Comparison of ENCODE assay signal across 9 cellular contexts in genomic region chr5:181207960-181208253, GRCh38. TPM values are rescaled to one million over a fixed set of nuclear protein-coding genes. Genes with fewer than 3 reads are reported as not detected.
DNase-seq lines count a peak whose midpoint lies in the region; ATAC-seq and TF ChIP-seq lines count a peak whose summit lies in the region.
"Had no signal": no experiment of that assay in that cellular context is flagged by ENCODE, and none has a peak within 500 bp of the region (broad histone marks: within the 10 kb centered on the region; RNA-seq: fewer than 3 reads in every experiment).

No MANE protein-coding gene starts in this region.

- ATAC-seq in PC-3: no peak
- no peak for ATAC-seq in sciatic nerve
- no peak for ATAC-seq in HG03139 (IDR thresholded peaks at IDR 0.05; ENCODE audit: unreplicated experiment)

- H3K27me3 Mint-ChIP-seq in activated CD4-positive, alpha-beta T cell treated with anti-CD3 and anti-CD28 coated beads, Interleukin-2, amount 10 ng/mL, durations not matched to agents 24 days and 14 days: peaks cover 27% of the 10 kb centered on the region

- H3K9me2 ChIP-seq in PC-3 (replicated peaks; ENCODE audit: low read length): no peaks in the 10 kb centered on the region

- H3K4me3 Mint-ChIP-seq in activated CD4-positive, alpha-beta T cell treated with anti-CD3 and anti-CD28 coated beads, Interleukin-2, amount 10 ng/mL, durations not matched to agents 24 days and 14 days: peak overlapping the region; percentile 91

- H3K27me3 ChIP-seq in PC-3 (ENCODE audit: low read length): no peaks in the 10 kb centered on the region
- peaks cover 12% of the 10 kb centered on the region for H3K27me3 ChIP-seq in smooth muscle cell (ENCODE audit: low read depth)

- TF ChIP-seq CTCF in PC-3 (conservative IDR thresholded peaks at IDR 0.05; ENCODE audit: low read depth, low read length): no peak
- TF ChIP-seq CTCF in epithelial cell of esophagus (IDR thresholded peaks at IDR 0.05; ENCODE audit: insufficient read depth, low read depth, low read length, missing control alignments): no peak
- TF ChIP-seq CTCF in smooth muscle cell (IDR thresholded peaks at IDR 0.05; ENCODE audit: borderline replicate concordance, insufficient read depth, poor library complexity, severe bottlenecking): no peak
- TF ChIP-seq CTCF in GM10266 (IDR thresholded peaks at IDR 0.05; ENCODE audit: control insufficient read depth, insufficient read depth, low read depth, missing control alignments): no peak

- peaks cover 8% of the 10 kb centered on the region for H3K9me3 Mint-ChIP-seq in activated CD4-positive, alpha-beta T cell treated with anti-CD3 and anti-CD28 coated beads, Interleukin-2, amount 10 ng/mL, durations not matched to agents 24 days and 14 days

- H3K79me2 ChIP-seq in PC-3 (ENCODE audit: low read length): peaks cover 5% of the 10 kb centered on the region; the same call in 1 of the 2 replicates
- H3K79me2 ChIP-seq in smooth muscle cell (ENCODE audit: low read depth): no peaks in the 10 kb centered on the region

- no peak for DNase-seq in activated CD4-positive, alpha-beta T cell treated with anti-CD3 and anti-CD28 coated beads, Interleukin-2, amount 10 ng/mL, durations not matched to agents 24 days and 14 days
- DNase-seq in activated CD4-positive, alpha-beta T cell treated with anti-CD3 and anti-CD28 coated beads for 1 hour: no peak
- no peak for DNase-seq in PC-3
- no peak for DNase-seq in epithelial cell of esophagus (ENCODE audit: low read depth)
- DNase-seq in smooth muscle cell (lab: John Stamatoyannopoulos, UW; ENCODE audit: unreplicated experiment): no peak
- no peak for DNase-seq in GM10266 (ENCODE audit: extremely low spot score)
- DNase-seq in sciatic nerve (ENCODE audit: low spot score): no peak
- DNase-seq: NK-92 treated with Interleukin-12 subunit alpha and Interleukin-12 subunit beta, amount 100 ng/mL, for 24 hours had no signal

- H3K9ac ChIP-seq in PC-3 (ENCODE audit: low read length) (no peak overlapping the region), smooth muscle cell (ENCODE audit: low read depth) (no peak overlapping the region)

- H3F3A ChIP-seq in PC-3 (ENCODE audit: low read length, unreplicated experiment) (no peaks in the 10 kb centered on the region), smooth muscle cell (ENCODE audit: low read depth) (peaks cover 13% of the 10 kb centered on the region)

- H3K27ac ChIP-seq in PC-3 (ENCODE audit: low read length): no peak overlapping the region
- no peak overlapping the region for H3K27ac ChIP-seq in smooth muscle cell (ENCODE audit: low read depth)

- H3K9me3 ChIP-seq in PC-3 (ENCODE audit: low read length) (no peaks in the 10 kb centered on the region), smooth muscle cell (replicated peaks; ENCODE audit: low read depth) (no peaks in the 10 kb centered on the region)

- POLR2A ChIA-PET in PC-3 (lab: Charles Lee; ENCODE audit: unreplicated experiment): interaction anchor here (0.6 to 1.4 kb wide), 4 partner anchors 15 to 232 kb away, joined by 5 to 9 read pairs (median 6); no protein-coding TSS in a partner anchor

- CTCF ChIA-PET in PC-3 (lab: Charles Lee): interaction anchor here (1.0 to 1.2 kb wide), 2 partner anchors 20 to 35 kb away, joined by 3 to 7 read pairs; no protein-coding TSS in a partner anchor

- no peak overlapping the region for H2AFZ ChIP-seq in PC-3 (ENCODE audit: low read length)
- H2AFZ ChIP-seq in smooth muscle cell (ENCODE audit: low read depth): no peak overlapping the region

- BruUV-seq in PC-3 (replicated peaks; lab: Mats Ljungman, UMichigan): no TSS peak

- H3K4me1 ChIP-seq in PC-3 (ENCODE audit: insufficient read depth, low read length) (peaks cover 18% of the 10 kb centered on the region), smooth muscle cell (ENCODE audit: low read depth) (no peaks in the 10 kb centered on the region)

- H3K4me2 ChIP-seq in PC-3 (ENCODE audit: low read length): peak overlapping the region; percentile 85; the same call in 1 of the 2 replicates
- H3K4me2 ChIP-seq in smooth muscle cell: peak overlapping the region; percentile 80

- H3K36me3 Mint-ChIP-seq in activated CD4-positive, alpha-beta T cell treated with anti-CD3 and anti-CD28 coated beads, Interleukin-2, amount 10 ng/mL, durations not matched to agents 24 days and 14 days (ENCODE audit: low read depth): peaks cover 11% of the 10 kb centered on the region

- peak overlapping the region; percentile 91 for H3K27ac Mint-ChIP-seq in activated CD4-positive, alpha-beta T cell treated with anti-CD3 and anti-CD28 coated beads, Interleukin-2, amount 10 ng/mL, durations not matched to agents 24 days and 14 days

- H4K20me1 ChIP-seq in PC-3 (ENCODE audit: low read length) (no peaks in the 10 kb centered on the region), smooth muscle cell (ENCODE audit: low read depth) (no peaks in the 10 kb centered on the region)

- H3K4me3 ChIP-seq in PC-3 (ENCODE audit: low read length) (peak overlapping the region; percentile 85; the same call in 1 of the 2 replicates), epithelial cell of esophagus (ENCODE audit: low read length) (peak overlapping the region; percentile 73), smooth muscle cell (peak overlapping the region; percentile 55)

- intact Hi-C loops in activated CD4-positive, alpha-beta T cell treated with anti-CD3 and anti-CD28 coated beads, Interleukin-2, amount 10 ng/mL, durations not matched to agents 24 days and 14 days (cut with micrococcal nuclease): loop anchor here (1.0 kb wide), 5 partner anchors 10 to 53 kb away; partner anchors contain the start of gene TRIM52
- intact Hi-C loops in PC-3 (cut with micrococcal nuclease) (loop anchor here (1.0 kb wide), 3 partner anchors 10 to 20 kb away; partner anchors contain the start of gene TRIM41), sciatic nerve (cut with DNase I) (no loop called here)

- peaks cover 33% of the 10 kb centered on the region for H3K4me1 Mint-ChIP-seq in activated CD4-positive, alpha-beta T cell treated with anti-CD3 and anti-CD28 coated beads, Interleukin-2, amount 10 ng/mL, durations not matched to agents 24 days and 14 days

- 43% methylated on average over 3 of the region's 3 CpGs for WGBS in smooth muscle cell (ENCODE audit: low lambda C conversion rate)

- H3K36me3 ChIP-seq in PC-3 (ENCODE audit: low read depth, low read length): no peaks in the 10 kb centered on the region
- H3K36me3 ChIP-seq in smooth muscle cell (ENCODE audit: low read depth): no peaks in the 10 kb centered on the region

RNA-seq across cellular contexts. Expression of gene TRIM7, which starts 2.9 kb away (rescaled TPM):
- 2.7 TPM in 2 replicates for total RNA-seq in activated CD4-positive, alpha-beta T cell treated with anti-CD3 and anti-CD28 coated beads, Interleukin-2, amount 10 ng/mL, durations not matched to agents 24 days and 14 days
- total RNA-seq in PC-3 (2014; rRNA removed) (28.1 and 44.1 TPM in 2 replicates), smooth muscle cell (3.4 TPM in 1 of 2 replicates, not detected in the other), sciatic nerve (3.2 TPM)
- polyA plus RNA-seq in smooth muscle cell: 0.45 TPM in 1 of 2 replicates, not detected in the other

RNA-seq across cellular contexts. Expression of gene TRIM41, which starts 15.2 kb away (rescaled TPM):
- 31.6 and 35.2 TPM in 2 replicates for total RNA-seq in activated CD4-positive, alpha-beta T cell treated with anti-CD3 and anti-CD28 coated beads, Interleukin-2, amount 10 ng/mL, durations not matched to agents 24 days and 14 days
- total RNA-seq in PC-3 (2014; rRNA removed): 18.7 and 26.8 TPM in 2 replicates
- 6.3 and 7.5 TPM in 2 replicates for total RNA-seq in smooth muscle cell
- 2.4 and 2.6 TPM in 2 replicates for polyA plus RNA-seq in smooth muscle cell
- total RNA-seq in sciatic nerve: 24.6 TPM

RNA-seq across cellular contexts. Expression of gene RACK1, which starts 35.8 kb away (rescaled TPM):
- 2,172 and 2,196 TPM in 2 replicates for total RNA-seq in activated CD4-positive, alpha-beta T cell treated with anti-CD3 and anti-CD28 coated beads, Interleukin-2, amount 10 ng/mL, durations not matched to agents 24 days and 14 days
- total RNA-seq in PC-3 (2014; rRNA removed) (2,587 and 3,047 TPM in 2 replicates), smooth muscle cell (2,098 and 2,144 TPM in 2 replicates), sciatic nerve (1,122 TPM)
- polyA plus RNA-seq in smooth muscle cell: 617 and 686 TPM in 2 replicates

RNA-seq across cellular contexts. Expression of gene TRIM52, which starts 53.0 kb away (rescaled TPM):
- total RNA-seq in activated CD4-positive, alpha-beta T cell treated with anti-CD3 and anti-CD28 coated beads, Interleukin-2, amount 10 ng/mL, durations not matched to agents 24 days and 14 days: 15.7 and 16.8 TPM in 2 replicates
- total RNA-seq in PC-3 (2014; rRNA removed): 4.4 and 8.9 TPM in 2 replicates
- total RNA-seq in smooth muscle cell: 5.0 and 6.9 TPM in 2 replicates
- 3.2 and 4.8 TPM in 2 replicates for polyA plus RNA-seq in smooth muscle cell
- 14.1 TPM for total RNA-seq in sciatic nerve
